In the genomic region with DNA sequence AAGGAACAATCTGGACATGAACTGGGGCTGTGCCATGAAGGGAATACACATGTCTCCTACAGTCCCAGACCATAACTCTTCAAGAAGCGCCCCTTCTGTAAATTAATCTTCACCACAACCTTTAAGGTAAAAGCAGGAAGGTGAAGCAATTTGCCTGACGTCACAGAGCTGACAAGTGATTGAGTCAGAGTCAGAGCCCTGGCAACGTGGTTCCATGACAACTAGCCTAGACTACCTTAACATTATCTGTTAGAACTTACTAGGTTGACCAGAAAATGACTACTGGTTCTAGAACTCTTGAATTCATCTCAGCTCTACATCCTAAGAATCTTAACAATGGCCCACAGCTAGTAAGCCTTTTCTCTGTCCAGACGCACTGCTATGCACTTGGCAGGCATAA, we compare ENCODE assay signal across 22 cellular contexts.
"Had no signal": no experiment of that assay in that cellular context is flagged by ENCODE, and none has a peak within 500 bp of the region (broad histone marks: within the 10 kb centered on the region; RNA-seq: fewer than 3 reads in every experiment).

No MANE protein-coding gene starts in this region.

- H3K36me3 ChIP-seq: adrenal gland, ovary, suprapubic skin had no signal

- H3K4me1 ChIP-seq: adrenal gland, body of pancreas, suprapubic skin had no signal

- H3K9me3 ChIP-seq: adrenal gland, body of pancreas, ovary, suprapubic skin, tibial artery had no signal

- ATAC-seq: body of pancreas; naive thymus-derived CD4-positive, alpha-beta T cell; sciatic nerve had no signal

- DNase-seq: activated CD4-positive, CD25-positive, alpha-beta regulatory T cell treated with anti-CD3 and anti-CD28 coated beads, Interleukin-2, amount 50 U/mL, for 72 hours; activated CD8-positive, alpha-beta memory T cell treated with anti-CD3 and anti-CD28 coated beads, Interleukin-2, amount 50 U/mL, for 48 hours; activated naive CD4-positive, alpha-beta T cell; activated naive CD8-positive, alpha-beta T cell treated with anti-CD3 and anti-CD28 coated beads for 36 hours; activated T-cell treated with anti-CD3 and anti-CD28 coated beads, Interleukin-2, amount 50 U/mL, for 24 hours; adrenal gland; aorta; body of pancreas; dorsolateral prefrontal cortex; effector memory CD4-positive, alpha-beta T cell; hippocampal formation; kidney; midbrain; naive thymus-derived CD4-positive, alpha-beta T cell; ovary; stimulated activated CD4-positive, alpha-beta T cell treated with anti-CD3 and anti-CD28 coated beads, Interleukin-2, amount 100 ng/mL, for 24 hours; stimulated activated naive CD4-positive, alpha-beta T cell; tibial artery had no signal

- H3K4me3 ChIP-seq: adrenal gland, body of pancreas, coronary artery, dorsolateral prefrontal cortex, ovary, skin epidermis, suprapubic skin, tibial artery had no signal

- H3K27me3 ChIP-seq: adrenal gland, body of pancreas, dorsolateral prefrontal cortex, ovary, suprapubic skin, tibial artery had no signal

- H3K27ac ChIP-seq: adrenal gland, body of pancreas, coronary artery, dorsolateral prefrontal cortex, ovary, skin epidermis, suprapubic skin, tibial artery had no signal
